ENCODE assay signal across 27 cellular contexts in the genomic region with DNA sequence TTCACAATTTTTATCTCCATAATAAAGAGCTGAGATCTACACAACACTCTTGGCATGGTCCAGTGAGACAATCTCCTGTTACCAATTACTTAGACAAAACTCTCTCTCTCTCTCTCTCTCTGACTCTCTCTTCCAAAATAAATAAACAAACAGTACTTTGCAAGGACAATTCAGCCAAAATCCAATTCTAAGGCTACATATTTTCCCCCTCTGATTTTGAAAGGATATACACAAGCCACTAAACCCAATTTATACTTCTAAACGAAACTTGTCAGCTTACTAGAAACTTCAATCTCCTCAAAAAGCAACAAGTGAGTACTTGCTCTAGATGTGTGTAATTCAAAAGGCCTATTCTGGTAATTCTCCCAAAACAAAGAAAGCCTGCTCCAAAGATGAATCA. TPM values are rescaled to one million over a fixed set of nuclear protein-coding genes. Genes with fewer than 3 reads are reported as not detected.
DNase-seq lines count a peak whose midpoint lies in the region; ATAC-seq and TF ChIP-seq lines count a peak whose summit lies in the region.
"Had no signal": no experiment of that assay in that cellular context is flagged by ENCODE, and none has a peak within 500 bp of the region (broad histone marks: within the 10 kb centered on the region; RNA-seq: fewer than 3 reads in every experiment).

No MANE protein-coding gene starts in this region.

- no peaks in the 10 kb centered on the region for H3K36me3 Mint-ChIP-seq in nephron (ENCODE audit: low read depth)
- H3K36me3 Mint-ChIP-seq: activated naive CD4-positive, alpha-beta T cell treated with anti-CD3 and anti-CD28 coated beads, Interleukin-2, amount 50 U/mL, for 72 hours; CD8-positive, alpha-beta T cell; naive thymus-derived CD4-positive, alpha-beta T cell had no signal

- H3K4me3 ChIP-seq in BJ (ENCODE audit: low read depth, low read length): no peak overlapping the region
- no peak overlapping the region for H3K4me3 ChIP-seq in MG63
- no peak overlapping the region for H3K4me3 ChIP-seq in esophagus squamous epithelium
- no peak overlapping the region for H3K4me3 ChIP-seq in ascending aorta
- H3K4me3 ChIP-seq: body of pancreas, coronary artery, Peyer's patch, SJCRH30, thyroid gland had no signal

- peaks cover 4% of the 10 kb centered on the region for H3K27me3 Mint-ChIP-seq in nephron (ENCODE audit: low read depth)

- H3K27ac ChIP-seq in esophagus squamous epithelium: peak overlapping the region; percentile 47 to 76 (median 62)
- H3K27ac ChIP-seq in ascending aorta: no peak overlapping the region
- H3K27ac ChIP-seq: body of pancreas, coronary artery, SJCRH30 had no signal

- H3K4me1 ChIP-seq in esophagus squamous epithelium: peaks cover 0 to 28% (median 0%) of the 10 kb centered on the region in 3 donors
- no peaks in the 10 kb centered on the region for H3K4me1 ChIP-seq in ascending aorta
- H3K4me1 ChIP-seq: body of pancreas, SJCRH30 had no signal

- CTCF ChIA-PET in BJ (lab: Yijun Ruan, JAX): interaction anchor here (1.5 kb wide), 1 partner anchor 27 kb away, joined by 3 read pairs; no protein-coding TSS in a partner anchor

- no peaks in the 10 kb centered on the region for H3K9me3 ChIP-seq in MG63
- H3K9me3 ChIP-seq in esophagus squamous epithelium: no peaks in the 10 kb centered on the region
- H3K9me3 ChIP-seq in ascending aorta: no peaks in the 10 kb centered on the region
- H3K9me3 ChIP-seq: body of pancreas, Peyer's patch, SJCRH30, thyroid gland had no signal

- no peak for ATAC-seq in HG03280 (IDR thresholded peaks at IDR 0.05; ENCODE audit: unreplicated experiment)
- ATAC-seq: activated naive CD4-positive, alpha-beta T cell treated with anti-CD3 and anti-CD28 coated beads, Interleukin-2, amount 50 U/mL, for 72 hours; body of pancreas; CD8-positive, alpha-beta T cell; naive thymus-derived CD4-positive, alpha-beta T cell; stimulated activated naive CD8-positive, alpha-beta T cell treated with anti-CD3 and anti-CD28 coated beads, Interleukin-15, Interleukin-2, amounts not matched to agents 100 U/mL and 50 U/mL, for 24 hours had no signal

- H3K27me3 ChIP-seq in BJ (ENCODE audit: control insufficient read depth, insufficient read depth, low read length): no peaks in the 10 kb centered on the region
- no peaks in the 10 kb centered on the region for H3K27me3 ChIP-seq in MG63
- H3K27me3 ChIP-seq in esophagus squamous epithelium: no peaks in the 10 kb centered on the region
- H3K27me3 ChIP-seq in ascending aorta: no peaks in the 10 kb centered on the region
- H3K27me3 ChIP-seq: body of pancreas, Peyer's patch, SJCRH30, thyroid gland had no signal

- WGBS in esophagus squamous epithelium, 2 donors: 8 to 18% methylated on average over 1 of the region's 1 CpG

- no peak overlapping the region for H3K4me3 Mint-ChIP-seq in nephron
- H3K4me3 Mint-ChIP-seq: CD8-positive, alpha-beta T cell; naive thymus-derived CD4-positive, alpha-beta T cell had no signal

- H3K4me1 Mint-ChIP-seq in nephron: peaks cover 33% of the 10 kb centered on the region
- H3K4me1 Mint-ChIP-seq: naive thymus-derived CD4-positive, alpha-beta T cell had no signal

- intact Hi-C loops in esophagus squamous epithelium (cut with DNase I) (no loop called here), ascending aorta (cut with DNase I) (no loop called here)

- no peaks in the 10 kb centered on the region for H3K36me3 ChIP-seq in BJ (ENCODE audit: control insufficient read depth, insufficient read depth, low read length)
- H3K36me3 ChIP-seq in MG63: no peaks in the 10 kb centered on the region
- H3K36me3 ChIP-seq in esophagus squamous epithelium: no peaks in the 10 kb centered on the region
- H3K36me3 ChIP-seq in ascending aorta: no peaks in the 10 kb centered on the region
- H3K36me3 ChIP-seq: Peyer's patch, SJCRH30, thyroid gland had no signal

- POLR2A ChIA-PET in BJ (lab: Charles Lee): no interaction called here

- H3K27ac Mint-ChIP-seq in nephron: peak overlapping the region in 2 of 3 experiments; percentile 7 to 24
- H3K27ac Mint-ChIP-seq: activated naive CD4-positive, alpha-beta T cell treated with anti-CD3 and anti-CD28 coated beads, Interleukin-2, amount 50 U/mL, for 72 hours; CD8-positive, alpha-beta T cell; naive thymus-derived CD4-positive, alpha-beta T cell had no signal

- TF ChIP-seq CTCF in BJ (IDR thresholded peaks at IDR 0.05; ENCODE audit: insufficient read depth, low read depth, low read length) (no peak), esophagus squamous epithelium (IDR thresholded peaks at IDR 0.05) (no peak), nephron (IDR thresholded peaks at IDR 0.05; ENCODE audit: unreplicated experiment in 3 of 3) (no peak), ascending aorta (IDR thresholded peaks at IDR 0.05) (no peak)

- TF ChIP-seq POLR2A in esophagus squamous epithelium (IDR thresholded peaks at IDR 0.05): no peak

- DNase-seq in BJ (ENCODE audit: low read depth) (peak; percentile 35), MG63 (peak; percentile 9), esophagus squamous epithelium (lab: John Stamatoyannopoulos, UW) (no peak), ascending aorta (ENCODE audit: low spot score in 2 of 2) (no peak), NCI-H2196 treated with DMSO at 0.1 percent for 48 hours (lab: John Stamatoyannopoulos, UW; ENCODE audit: unreplicated experiment) (no peak), NCI-H774 (lab: John Stamatoyannopoulos, UW) (no peak)
- DNase-seq: activated CD4-positive, alpha-beta T cell treated with anti-CD3 and anti-CD28 coated beads for 48 hours; body of pancreas; CD8-positive, alpha-beta T cell; mesendoderm; MM.1S; naive thymus-derived CD4-positive, alpha-beta T cell; NCI-H1436; NCI-H2107; NCI-H524 treated with DMSO at 0.1 percent for 48 hours; Peyer's patch; retina; SJCRH30; stimulated activated CD4-positive, alpha-beta T cell treated with anti-CD3 and anti-CD28 coated beads, Interleukin-12 subunit alpha, Interleukin-12 subunit beta, amount 100 ng/mL, for 4 hours; stimulated activated CD4-positive, alpha-beta T cell treated with anti-CD3 and anti-CD28 coated beads, Interleukin-4, amount 100 ng/mL, for 4 hours; stimulated activated naive CD8-positive, alpha-beta T cell treated with anti-CD3 and anti-CD28 coated beads, Interleukin-15, Interleukin-2, amounts not matched to agents 100 U/mL and 50 U/mL, for 24 hours; T-helper 1 cell; thyroid gland had no signal

- H3K9me3 Mint-ChIP-seq in nephron: no peaks in the 10 kb centered on the region
- H3K9me3 Mint-ChIP-seq: activated naive CD4-positive, alpha-beta T cell treated with anti-CD3 and anti-CD28 coated beads, Interleukin-2, amount 50 U/mL, for 72 hours; CD8-positive, alpha-beta T cell; naive thymus-derived CD4-positive, alpha-beta T cell had no signal

RNA-seq across cellular contexts. Expression of a gene that starts 26.3 kb away (rescaled TPM):
- polyA plus RNA-seq in BJ (2011; rRNA removed): 49.6 and 106 TPM in 2 replicates
- polyA minus RNA-seq in BJ (2011; rRNA and poly(A)+ RNA removed): 247 and 367 TPM in 2 replicates
- total RNA-seq in MG63 (2014; rRNA removed; shearing (Covaris generic); ENCODE audit: low replicate concordance): 90.5 and 235 TPM in 2 replicates
- total RNA-seq in esophagus squamous epithelium: 10 to 100 TPM; 49.1 to 90.6 (median 78.0) TPM
- total RNA-seq in ascending aorta: 48.5 TPM

Comparison
In these comparisons a context has a peak if more than half of its experiments do, and no peak if none do; other contexts are left out.
1. DNase-seq: peak in BJ (single experiment) and MG63 (single experiment); none in esophagus squamous epithelium (single experiment), ascending aorta (0 of 2), NCI-H2196 treated with DMSO at 0.1 percent for 48 hours (single experiment) and NCI-H774 (single experiment).
2. H3K27ac ChIP-seq: peak in esophagus squamous epithelium (4 of 4); none in ascending aorta (0 of 2).